Comparison of ENCODE assay signal across 8 cellular contexts in genomic region chr2:86038291-86039081, GRCh38.
DNase-seq lines count a peak whose midpoint lies in the region; ATAC-seq, FAIRE-seq and TF ChIP-seq lines count a peak whose summit lies in the region.

No MANE protein-coding gene starts in this region.

- BruUV-seq in endothelial cell of umbilical vein (replicated peaks; lab: Mats Ljungman, UMichigan) = no TSS peak

- no peak for TF ChIP-seq CTCF in endothelial cell of umbilical vein (IDR thresholded peaks at IDR 0.05; ENCODE audit: extremely low read depth in 1 of 2, insufficient read depth in 1 of 2, low read depth in 1 of 2, low read length in 2 of 2)

- CTCF ChIA-PET in endothelial cell of umbilical vein (lab: Charles Lee) (interaction anchor here (0.6 to 6.6 kb wide), 5 partner anchors 11 to 212 kb away, joined by 3 to 95 read pairs (median 22); partner anchors contain the start of gene ST3GAL5), HEK293T (lab: Yijun Ruan, JAX) (no interaction called here)

- peak; percentile 64 for FAIRE-seq in endothelial cell of umbilical vein (lab: Jason Lieb, UNC)

- peak overlapping the region; percentile 96 for H3K27ac ChIP-seq in endothelial cell of umbilical vein (ENCODE audit: insufficient read depth, low read depth, low read length)

- peak; percentile 68 for DNase-seq in stimulated activated CD4-positive, alpha-beta T cell treated with anti-CD3 and anti-CD28 coated beads, Interleukin-15, amount 100 ng/mL, for 24 hours
- DNase-seq in stimulated activated CD4-positive, alpha-beta T cell treated with anti-CD3 and anti-CD28 coated beads, Interleukin-12 subunit alpha, Interleukin-12 subunit beta, amount 100 ng/mL, for 4 hours = no peak
- peak; percentile 52 to 55 for DNase-seq in activated CD4-positive, alpha-beta T cell treated with anti-CD3 and anti-CD28 coated beads, Interleukin-2, amount 50 U/mL, for 4 hours
- DNase-seq in endothelial cell of umbilical vein (ENCODE audit: low read depth, low spot score) (peak; percentile 20), renal cortical epithelial cell (ENCODE audit: low read depth) (peak; percentile 100), AML-193 (lab: John Stamatoyannopoulos, UW) (no peak), HEK293T (ENCODE audit: extremely low spot score) (no peak)

- POLR2A ChIA-PET in endothelial cell of umbilical vein (lab: Charles Lee) (no interaction called here), HEK293T (lab: Yijun Ruan, JAX) (no interaction called here)

- H3K9me1 ChIP-seq in endothelial cell of umbilical vein (replicated peaks; ENCODE audit: control insufficient read depth, extremely low read depth, insufficient read depth, low read length) = no peaks in the 10 kb centered on the region

- no peak for TF ChIP-seq POLR2A in endothelial cell of umbilical vein (IDR thresholded peaks at IDR 0.05; ENCODE audit: low read depth, low read length)

- H3K36me3 ChIP-seq in endothelial cell of umbilical vein (ENCODE audit: control insufficient read depth in 2 of 2, extremely low read depth in 1 of 2, insufficient read depth in 2 of 2, low read length in 2 of 2) = peaks cover 10 to 28% of the 10 kb centered on the region in 2 experiments

- peaks cover 43% of the 10 kb centered on the region for H3K4me1 ChIP-seq in endothelial cell of umbilical vein (ENCODE audit: control insufficient read depth, extremely low read depth, insufficient read depth, low read length)

- no peaks in the 10 kb centered on the region for H4K20me1 ChIP-seq in endothelial cell of umbilical vein (replicated peaks; ENCODE audit: control insufficient read depth, extremely low read depth, insufficient read depth, low read length)

- no peak overlapping the region for H3K4me2 ChIP-seq in endothelial cell of umbilical vein (ENCODE audit: insufficient read depth, low read length)

- H2AFZ ChIP-seq in endothelial cell of umbilical vein (ENCODE audit: low read depth, low read length) = no peak overlapping the region

- dilution Hi-C loops in endothelial cell of umbilical vein (cut with MboI; ENCODE audit: extremely low pct_ligation_motif_present, low sequenced_read_pairs) = no loop called here

- H3K9ac ChIP-seq in endothelial cell of umbilical vein (replicated peaks; ENCODE audit: extremely low read depth, insufficient read depth, low read length) = no peak overlapping the region

- H3K27me3 ChIP-seq in endothelial cell of umbilical vein (ENCODE audit: control insufficient read depth in 2 of 2, insufficient read depth in 2 of 2, low read length in 2 of 2) = no peaks in the 10 kb centered on the region

- no peak for ATAC-seq in GM21515 (IDR thresholded peaks at IDR 0.05; ENCODE audit: unreplicated experiment)

- intact Hi-C loops in endothelial cell of umbilical vein (cut with micrococcal nuclease) = no loop called here

- no peaks in the 10 kb centered on the region for H3K9me3 ChIP-seq in endothelial cell of umbilical vein (replicated peaks; ENCODE audit: control insufficient read depth, insufficient read depth, low read length)

- H3K4me3 ChIP-seq in endothelial cell of umbilical vein (replicated peaks in 1 of 3; ENCODE audit: insufficient read depth in 1 of 3, low read depth in 1 of 3, low read length in 3 of 3) = no peak overlapping the region

- no peaks in the 10 kb centered on the region for H3K79me2 ChIP-seq in endothelial cell of umbilical vein (ENCODE audit: control insufficient read depth, insufficient read depth, low read length)

TF ChIP-seq in endothelial cell of umbilical vein, 7 proteins besides CTCF, POLR2A, EP300 and RAD21:
- TF ChIP-seq POLR2AphosphoS5 (IDR thresholded peaks at IDR 0.05; ENCODE audit: insufficient read depth, low read depth, low read length) = no peak
- no peak for TF ChIP-seq EZH2 (IDR thresholded peaks at IDR 0.05; ENCODE audit: borderline replicate concordance, low read depth, low read length, severe bottlenecking)
- no peak for TF ChIP-seq JUN (IDR thresholded peaks at IDR 0.05; ENCODE audit: borderline replicate concordance, insufficient read depth, insufficient read length, low read depth)
- no peak for TF ChIP-seq MYC (IDR thresholded peaks at IDR 0.05; ENCODE audit: low read depth, low read length)
- TF ChIP-seq FOS (IDR thresholded peaks at IDR 0.05; ENCODE audit: borderline replicate concordance, insufficient read depth, low read length) = no peak
- TF ChIP-seq MAX (IDR thresholded peaks at IDR 0.05; ENCODE audit: insufficient read depth, insufficient read length) = no peak
- TF ChIP-seq GATA2 (IDR thresholded peaks at IDR 0.05; ENCODE audit: insufficient read depth, insufficient read length, low read depth, low read length) = no peak

TF ChIP-seq in HEK293T, 16 proteins besides CTCF, POLR2A, EP300 and RAD21:
- TF ChIP-seq TARDBP (IDR thresholded peaks at IDR 0.05) (no peak), ELF4 (IDR thresholded peaks at IDR 0.05) (no peak), SUZ12 (IDR thresholded peaks at IDR 0.05) (no peak), LEF1 (IDR thresholded peaks at IDR 0.05; ENCODE audit: borderline replicate concordance) (no peak)

Comparison
In these comparisons a context has a peak if more than half of its experiments do, and no peak if none do; other contexts are left out.
1. DNase-seq: peak in stimulated activated CD4-positive, alpha-beta T cell treated with anti-CD3 and anti-CD28 coated beads, Interleukin-15, amount 100 ng/mL, for 24 hours (single experiment), activated CD4-positive, alpha-beta T cell treated with anti-CD3 and anti-CD28 coated beads, Interleukin-2, amount 50 U/mL, for 4 hours (2 of 2), endothelial cell of umbilical vein (single experiment) and renal cortical epithelial cell (single experiment); none in stimulated activated CD4-positive, alpha-beta T cell treated with anti-CD3 and anti-CD28 coated beads, Interleukin-12 subunit alpha, Interleukin-12 subunit beta, amount 100 ng/mL, for 4 hours (single experiment), AML-193 (0 of 2) and HEK293T (single experiment).